In genomic region chr10:114420811-114421485, GRCh38 we compare ENCODE assay signal across 1 cellular context.
TF ChIP-seq lines count a peak whose summit lies in the region.

No MANE protein-coding gene starts in this region.

TF ChIP-seq in HCT116, 20 proteins besides CTCF, POLR2A, EP300 and RAD21 (continued from another document):
- no peak for TF ChIP-seq SRF (IDR thresholded peaks at IDR 0.05; ENCODE audit: low read depth)
